ENCODE assay signal across 8 cellular contexts in the genomic region with DNA sequence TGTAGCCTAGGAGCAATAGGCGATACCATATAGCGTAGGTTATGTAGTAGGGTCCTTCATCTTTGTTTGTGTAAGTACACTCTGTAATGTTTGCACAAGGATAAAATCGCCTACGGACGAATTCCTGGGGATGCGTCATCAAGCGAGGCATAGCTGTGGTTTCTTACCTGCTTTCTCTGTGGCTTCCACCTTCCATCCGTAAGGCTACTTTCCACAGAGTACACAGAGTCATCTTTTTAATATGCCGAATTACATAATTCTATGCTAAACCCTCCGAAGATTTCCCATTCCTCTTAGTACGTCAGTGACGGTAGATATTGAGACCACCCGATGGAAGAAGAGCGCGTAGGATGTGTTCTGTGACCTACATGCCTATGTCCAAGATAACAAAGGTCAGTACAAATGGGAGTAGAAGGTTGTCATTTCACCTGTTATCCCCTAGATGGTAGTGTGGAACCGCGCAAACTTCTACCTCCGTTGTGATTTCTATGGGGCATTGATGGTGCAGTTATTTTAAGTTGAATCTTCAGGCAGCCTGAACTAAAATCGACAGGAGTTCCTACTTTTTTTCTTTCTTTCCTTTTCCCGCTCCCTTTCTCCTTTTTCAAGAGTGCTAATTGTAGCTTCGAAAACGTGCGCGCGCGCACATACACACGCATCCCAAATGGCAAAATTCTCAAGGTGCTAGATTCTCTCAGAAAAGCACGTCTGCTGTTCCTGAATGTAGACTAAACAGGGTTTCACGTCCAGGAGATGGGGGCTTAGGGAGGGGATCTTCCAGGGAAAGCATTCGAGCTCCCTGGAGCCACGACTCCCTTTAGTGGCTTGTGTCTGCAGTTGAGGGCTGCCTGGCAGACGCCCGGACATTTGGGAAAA.
DNase-seq lines count a peak whose midpoint lies in the region; ATAC-seq, FAIRE-seq and TF ChIP-seq lines count a peak whose summit lies in the region.

No MANE protein-coding gene starts in this region.

- intact Hi-C loops in K562 (cut with micrococcal nuclease) (no loop called here), stomach (cut with DNase I; ENCODE audit: low total_unique reads) (no loop called here)

- DNase-seq in D721Med (ENCODE audit: insufficient read length, low spot score): peak; percentile 26
- peak; percentile 26 for DNase-seq in NCI-H2227 treated with DMSO at 0.1 percent for 48 hours (lab: John Stamatoyannopoulos, UW)
- peak; percentile 14 to 51 (median 33) for DNase-seq in K562 (ENCODE audit: extremely low read depth in 1 of 4, low spot score in 3 of 4)
- DNase-seq in iPS-NIHi11 (ENCODE audit: low spot score): peak; percentile 66
- peak; percentile 47 for DNase-seq in stomach
- DNase-seq in NCI-H2029 (lab: John Stamatoyannopoulos, UW): no peak

- H3K9me3 ChIP-seq in K562 (replicated peaks; ENCODE audit: control insufficient read depth, insufficient read depth, low read depth, low read length) (no peaks in the 10 kb centered on the region), stomach (no peaks in the 10 kb centered on the region)

- H3K4me1 ChIP-seq in K562 (replicated peaks in 1 of 2; ENCODE audit: control insufficient read depth in 2 of 2, insufficient read depth in 2 of 2, low read length in 2 of 2) (no peaks in the 10 kb centered on the region), stomach (peaks cover 0 to 7% (median 0%) of the 10 kb centered on the region in 4 donors)

- H2AFZ ChIP-seq in K562 (ENCODE audit: low read depth, low read length): no peak overlapping the region

- H3K9ac ChIP-seq in K562 (ENCODE audit: insufficient read depth in 1 of 2, low read depth in 2 of 2, low read length in 2 of 2): no peak overlapping the region

- BruUV-seq in K562 (replicated peaks; lab: Mats Ljungman, UMichigan): no TSS peak

- H3K27ac ChIP-seq in K562 (ENCODE audit: extremely low read depth, low read depth, low read length): no peak overlapping the region
- H3K27ac ChIP-seq in stomach: no peak overlapping the region

- H3K9me1 ChIP-seq in K562 (ENCODE audit: control insufficient read depth, insufficient read depth, low read length): no peaks in the 10 kb centered on the region

- H3K27me3 ChIP-seq in K562 (ENCODE audit: control insufficient read depth in 2 of 2, insufficient read depth in 2 of 2, low read length in 2 of 2): no peaks in the 10 kb centered on the region
- H3K27me3 ChIP-seq in stomach: no peaks in the 10 kb centered on the region

- no peaks in the 10 kb centered on the region for H3K36me3 ChIP-seq in K562 (ENCODE audit: control insufficient read depth, insufficient read depth, low read length)
- no peaks in the 10 kb centered on the region for H3K36me3 ChIP-seq in stomach

- POLR2A ChIA-PET in K562 (lab: Yijun Ruan, JAX): interaction anchor here (0.6 kb wide), 1 partner anchor 1017 kb away, joined by 3 read pairs; no protein-coding TSS in a partner anchor

- 20% methylated on average over 30 of the region's 33 CpGs for WGBS in K562 (ENCODE audit: insufficient coverage, low coverage, missing lambda C conversion rate)
- 22 to 30% (median 27%) methylated on average over 33 of the region's 33 CpGs for WGBS in stomach, 5 donors

- ATAC-seq in GM18909 (IDR thresholded peaks at IDR 0.05; ENCODE audit: poor library complexity, unreplicated experiment) (peak; percentile 97), HG03060 (IDR thresholded peaks at IDR 0.05; ENCODE audit: low read depth, unreplicated experiment) (peak; percentile 83), K562 (peak; percentile 72)

- TF ChIP-seq POLR2A in K562 (conservative IDR thresholded peaks at IDR 0.05) (no peak), stomach (IDR thresholded peaks at IDR 0.05) (no peak)

- peak; percentile 66 for TF ChIP-seq CTCF in D721Med (IDR thresholded peaks at IDR 0.05; ENCODE audit: insufficient read depth, missing control alignments)
- peak; percentile 17 to 62 (median 56); a peak in 4 of 6 replicates for TF ChIP-seq CTCF in K562 (IDR thresholded peaks at IDR 0.05 in 2 of 3, conservative IDR thresholded peaks at IDR 0.05 in 1 of 3; ENCODE audit: insufficient read depth in 2 of 3, low read depth in 1 of 3, low read length in 3 of 3)
- peak in 5 of 7 experiments; percentile 55 to 66 (median 62) for TF ChIP-seq CTCF in stomach (IDR thresholded peaks at IDR 0.05)

- FAIRE-seq in D721Med (lab: Jason Lieb, UNC): peak; percentile 95
- peak; percentile 77 for FAIRE-seq in K562 (lab: Jason Lieb, UNC)

- TF ChIP-seq EP300 in K562 (IDR thresholded peaks at IDR 0.05; ENCODE audit: low read length): no peak
- no peak for TF ChIP-seq EP300 in stomach (IDR thresholded peaks at IDR 0.05)

- H3K4me3 ChIP-seq in K562 (no peak overlapping the region), stomach (no peak overlapping the region)

- in situ Hi-C loops in K562 (cut with MboI): no loop called here

- CTCF ChIA-PET in K562 (lab: Yijun Ruan, JAX; ENCODE audit: low intra/inter-chr PET ratio): no interaction called here

- H4K20me1 ChIP-seq in K562 (replicated peaks; ENCODE audit: control insufficient read depth, insufficient read depth, low read length): no peaks in the 10 kb centered on the region

- peak; percentile 50 to 72 for TF ChIP-seq RAD21 in K562 (CRISPR knock-in tag; conservative IDR thresholded peaks at IDR 0.05 in 1 of 2, IDR thresholded peaks at IDR 0.05 in 1 of 2)

- no peaks in the 10 kb centered on the region for H3K79me2 ChIP-seq in K562 (ENCODE audit: control insufficient read depth, insufficient read depth, low read length)

- H3K4me2 ChIP-seq in K562 (ENCODE audit: insufficient read depth, low read length): no peak overlapping the region

TF ChIP-seq in K562, 482 proteins besides CTCF, POLR2A, EP300 and RAD21:
- 0 out of 2 replicates have a peak, but pooled peaks have one; percentile 13 for TF ChIP-seq ESRRA (IDR thresholded peaks at IDR 0.05; ENCODE audit: borderline replicate concordance, low read depth)
- TF ChIP-seq, protein P1, sequence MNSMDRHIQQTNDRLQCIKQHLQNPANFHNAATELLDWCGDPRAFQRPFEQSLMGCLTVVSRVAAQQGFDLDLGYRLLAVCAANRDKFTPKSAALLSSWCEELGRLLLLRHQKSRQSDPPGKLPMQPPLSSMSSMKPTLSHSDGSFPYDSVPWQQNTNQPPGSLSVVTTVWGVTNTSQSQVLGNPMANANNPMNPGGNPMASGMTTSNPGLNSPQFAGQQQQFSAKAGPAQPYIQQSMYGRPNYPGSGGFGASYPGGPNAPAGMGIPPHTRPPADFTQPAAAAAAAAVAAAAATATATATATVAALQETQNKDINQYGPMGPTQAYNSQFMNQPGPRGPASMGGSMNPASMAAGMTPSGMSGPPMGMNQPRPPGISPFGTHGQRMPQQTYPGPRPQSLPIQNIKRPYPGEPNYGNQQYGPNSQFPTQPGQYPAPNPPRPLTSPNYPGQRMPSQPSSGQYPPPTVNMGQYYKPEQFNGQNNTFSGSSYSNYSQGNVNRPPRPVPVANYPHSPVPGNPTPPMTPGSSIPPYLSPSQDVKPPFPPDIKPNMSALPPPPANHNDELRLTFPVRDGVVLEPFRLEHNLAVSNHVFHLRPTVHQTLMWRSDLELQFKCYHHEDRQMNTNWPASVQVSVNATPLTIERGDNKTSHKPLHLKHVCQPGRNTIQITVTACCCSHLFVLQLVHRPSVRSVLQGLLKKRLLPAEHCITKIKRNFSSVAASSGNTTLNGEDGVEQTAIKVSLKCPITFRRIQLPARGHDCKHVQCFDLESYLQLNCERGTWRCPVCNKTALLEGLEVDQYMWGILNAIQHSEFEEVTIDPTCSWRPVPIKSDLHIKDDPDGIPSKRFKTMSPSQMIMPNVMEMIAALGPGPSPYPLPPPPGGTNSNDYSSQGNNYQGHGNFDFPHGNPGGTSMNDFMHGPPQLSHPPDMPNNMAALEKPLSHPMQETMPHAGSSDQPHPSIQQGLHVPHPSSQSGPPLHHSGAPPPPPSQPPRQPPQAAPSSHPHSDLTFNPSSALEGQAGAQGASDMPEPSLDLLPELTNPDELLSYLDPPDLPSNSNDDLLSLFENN (IDR thresholded peaks at IDR 0.05; ENCODE audit: low read depth in 2 of 2, low read length in 2 of 2): no peak
